In genomic region chr6:97394160-97394748, GRCh38 we compare ENCODE assay signal across 8 cellular contexts.
A peak's percentile ranks its signal among the peaks of the same experiment; 100 is the strongest.
DNase-seq lines count a peak whose midpoint lies in the region; ATAC-seq and TF ChIP-seq lines count a peak whose summit lies in the region.

No MANE protein-coding gene starts in this region.

- POLR2A ChIA-PET in activated CD4-positive, alpha-beta memory T cell treated with anti-CD3 and anti-CD28 coated beads, Interleukin-2, amount 10 ng/mL, durations not matched to agents 7 days and 5 days (lab: Charles Lee), result no interaction called here

- no peak overlapping the region for H3K27ac ChIP-seq in esophagus squamous epithelium
- no peak overlapping the region for H3K27ac ChIP-seq in neural cell (ENCODE audit: low read length)

- no peak for TF ChIP-seq EP300 in neural cell (conservative IDR thresholded peaks at IDR 0.05; ENCODE audit: poor library complexity, severe bottlenecking)

- CTCF ChIA-PET in activated CD4-positive, alpha-beta memory T cell treated with anti-CD3 and anti-CD28 coated beads, Interleukin-2, amount 10 ng/mL, durations not matched to agents 7 days and 5 days (lab: Charles Lee), result interaction anchor here (0.7 to 2.3 kb wide), 6 partner anchors 10 to 326 kb away, joined by 3 to 11 read pairs (median 4); no protein-coding TSS in a partner anchor

- H3K36me3 ChIP-seq in esophagus squamous epithelium, result no peaks in the 10 kb centered on the region
- H3K36me3 ChIP-seq in neural cell (ENCODE audit: insufficient read depth, low read length), result no peaks in the 10 kb centered on the region

- DNase-seq in DMS153 treated with DMSO at 0.1 percent for 48 hours (lab: John Stamatoyannopoulos, UW; ENCODE audit: unreplicated experiment), result peak; percentile 27
- peak; percentile 55 for DNase-seq in NCI-H460 (ENCODE audit: extremely low read depth, low read depth)
- peak; percentile 42 for DNase-seq in activated CD4-positive, alpha-beta memory T cell treated with anti-CD3 and anti-CD28 coated beads, Interleukin-2, amount 10 ng/mL, durations not matched to agents 7 days and 5 days
- DNase-seq in esophagus squamous epithelium (lab: John Stamatoyannopoulos, UW), result no peak
- no peak for DNase-seq in NK-92 treated with Interleukin-12 subunit alpha and Interleukin-12 subunit beta, amount 100 ng/mL, for 24 hours (lab: John Stamatoyannopoulos, UW)

- H3K27ac Mint-ChIP-seq in activated CD4-positive, alpha-beta memory T cell treated with anti-CD3 and anti-CD28 coated beads, Interleukin-2, amount 10 ng/mL, durations not matched to agents 7 days and 5 days, result no peak overlapping the region

- no peaks in the 10 kb centered on the region for H3K9me3 Mint-ChIP-seq in activated CD4-positive, alpha-beta memory T cell treated with anti-CD3 and anti-CD28 coated beads, Interleukin-2, amount 10 ng/mL, durations not matched to agents 7 days and 5 days

- no peak overlapping the region for H2AFZ ChIP-seq in neural cell (ENCODE audit: low read depth, low read length)

- WGBS in esophagus squamous epithelium, 2 donors, result 0% methylated on average over 1 of the region's 1 CpG

- no peak overlapping the region for H3K4me2 ChIP-seq in neural cell (ENCODE audit: low read length)

- no peaks in the 10 kb centered on the region for H3F3A ChIP-seq in neural cell (ENCODE audit: insufficient read depth, low read length, poor library complexity, severe bottlenecking)

- peak; percentile 90 for ATAC-seq in GM19328 (IDR thresholded peaks at IDR 0.05; ENCODE audit: unreplicated experiment)
- ATAC-seq in HG03354 (IDR thresholded peaks at IDR 0.05; ENCODE audit: poor library complexity, severe bottlenecking, unreplicated experiment), result peak; percentile 96

- H3K4me3 ChIP-seq in esophagus squamous epithelium (no peak overlapping the region), neural cell (ENCODE audit: low read length) (no peak overlapping the region)

- intact Hi-C loops in esophagus squamous epithelium (cut with DNase I), result no loop called here

- TF ChIP-seq CTCF in esophagus squamous epithelium (IDR thresholded peaks at IDR 0.05) (peak; percentile 60 to 86 (median 83)), neural cell (IDR thresholded peaks at IDR 0.05; ENCODE audit: poor library complexity, severe bottlenecking) (peak; percentile 76)

- H4K20me1 ChIP-seq in neural cell (ENCODE audit: insufficient read depth), result no peaks in the 10 kb centered on the region

- H3K9me2 ChIP-seq in neural cell (ENCODE audit: insufficient read depth, low read length), result no peaks in the 10 kb centered on the region

- H3K9me3 ChIP-seq in esophagus squamous epithelium, result no peaks in the 10 kb centered on the region
- no peaks in the 10 kb centered on the region for H3K9me3 ChIP-seq in neural cell (ENCODE audit: low read length)

- H3K36me3 Mint-ChIP-seq in activated CD4-positive, alpha-beta memory T cell treated with anti-CD3 and anti-CD28 coated beads, Interleukin-2, amount 10 ng/mL, durations not matched to agents 7 days and 5 days (ENCODE audit: low read depth), result no peaks in the 10 kb centered on the region

- TF ChIP-seq POLR2A in esophagus squamous epithelium (IDR thresholded peaks at IDR 0.05), result no peak

- no peak overlapping the region for H3K4me3 Mint-ChIP-seq in activated CD4-positive, alpha-beta memory T cell treated with anti-CD3 and anti-CD28 coated beads, Interleukin-2, amount 10 ng/mL, durations not matched to agents 7 days and 5 days

- no peak overlapping the region for H3K9ac ChIP-seq in neural cell (ENCODE audit: low read length)

- peak; percentile 77 for TF ChIP-seq RAD21 in neural cell (conservative IDR thresholded peaks at IDR 0.05)

- no peaks in the 10 kb centered on the region for H3K79me2 ChIP-seq in neural cell (replicated peaks; ENCODE audit: insufficient read depth, low read length)

- no peaks in the 10 kb centered on the region for H3K4me1 ChIP-seq in esophagus squamous epithelium

- no peaks in the 10 kb centered on the region for H3K4me1 Mint-ChIP-seq in activated CD4-positive, alpha-beta memory T cell treated with anti-CD3 and anti-CD28 coated beads, Interleukin-2, amount 10 ng/mL, durations not matched to agents 7 days and 5 days

- H3K27me3 Mint-ChIP-seq in activated CD4-positive, alpha-beta memory T cell treated with anti-CD3 and anti-CD28 coated beads, Interleukin-2, amount 10 ng/mL, durations not matched to agents 7 days and 5 days, result peaks cover 15% of the 10 kb centered on the region

- H3K27me3 ChIP-seq in esophagus squamous epithelium (no peaks in the 10 kb centered on the region), neural cell (ENCODE audit: insufficient read depth, low read depth, low read length) (no peaks in the 10 kb centered on the region)

TF ChIP-seq in neural cell, 6 proteins besides CTCF, POLR2A, EP300 and RAD21:
- TF ChIP-seq POLR2AphosphoS5 (IDR thresholded peaks at IDR 0.05), result no peak
- peak; percentile 79 for TF ChIP-seq SMC3 (conservative IDR thresholded peaks at IDR 0.05; ENCODE audit: poor library complexity)

Comparison
In these comparisons a context has a peak if more than half of its experiments do, and no peak if none do; other contexts are left out.
1. DNase-seq: peak in DMS153 treated with DMSO at 0.1 percent for 48 hours (single experiment), NCI-H460 (single experiment) and activated CD4-positive, alpha-beta memory T cell treated with anti-CD3 and anti-CD28 coated beads, Interleukin-2, amount 10 ng/mL, durations not matched to agents 7 days and 5 days (single experiment); none in esophagus squamous epithelium (single experiment) and NK-92 treated with Interleukin-12 subunit alpha and Interleukin-12 subunit beta, amount 100 ng/mL, for 24 hours (single experiment).